In genomic region chr2:168323456-168324058, GRCh38 we compare ENCODE assay signal across 22 cellular contexts.
DNase-seq lines count a peak whose midpoint lies in the region; ATAC-seq and TF ChIP-seq lines count a peak whose summit lies in the region.
"Had no signal": no experiment of that assay in that cellular context is flagged by ENCODE, and none has a peak within 500 bp of the region (broad histone marks: within the 10 kb centered on the region; RNA-seq: fewer than 3 reads in every experiment).

No MANE protein-coding gene starts in this region.

- no peaks in the 10 kb centered on the region for H3K79me2 ChIP-seq in neural cell (replicated peaks; ENCODE audit: insufficient read depth, low read length)
- H3K79me2 ChIP-seq: parathyroid adenoma had no signal

- no peak overlapping the region for H3K27ac ChIP-seq in neural cell (ENCODE audit: low read length)
- H3K27ac ChIP-seq: gastrocnemius medialis, lower lobe of right lung, parathyroid adenoma, thyroid gland had no signal

- no peaks in the 10 kb centered on the region for H3K36me3 Mint-ChIP-seq in activated T-helper 17 cell treated with anti-CD3 and anti-CD28 coated beads, Interleukin-2, amount 50 U/mL, for 72 hours (ENCODE audit: low read depth)
- H3K36me3 Mint-ChIP-seq in effector memory CD8-positive, alpha-beta T cell (ENCODE audit: insufficient read depth) = no peaks in the 10 kb centered on the region
- H3K36me3 Mint-ChIP-seq: CD4-positive, CD25-positive, alpha-beta regulatory T cell had no signal

- no peak for TF ChIP-seq RAD21 in neural cell (conservative IDR thresholded peaks at IDR 0.05)

- no peaks in the 10 kb centered on the region for H3K27me3 ChIP-seq in neural cell (ENCODE audit: insufficient read depth, low read depth, low read length)
- H3K27me3 ChIP-seq: thyroid gland had no signal

- H3K27ac Mint-ChIP-seq in activated T-helper 17 cell treated with anti-CD3 and anti-CD28 coated beads, Interleukin-2, amount 50 U/mL, for 72 hours = no peak overlapping the region
- H3K27ac Mint-ChIP-seq in effector memory CD8-positive, alpha-beta T cell = no peak overlapping the region
- H3K27ac Mint-ChIP-seq: CD4-positive, CD25-positive, alpha-beta regulatory T cell; nephron progenitor cell; stimulated activated naive CD8-positive, alpha-beta T cell treated with anti-CD3 and anti-CD28 coated beads, Interleukin-15, Interleukin-2, amounts not matched to agents 100 ng/mL and 50 ng/mL, for 24 hours had no signal

- no peaks in the 10 kb centered on the region for H3F3A ChIP-seq in neural cell (ENCODE audit: insufficient read depth, low read length, poor library complexity, severe bottlenecking)

- H3K9ac ChIP-seq in neural cell (ENCODE audit: low read length) = no peak overlapping the region
- H3K9ac ChIP-seq: parathyroid adenoma had no signal

- H3K4me2 ChIP-seq in neural cell (ENCODE audit: low read length) = no peak overlapping the region

- peaks cover 37% of the 10 kb centered on the region for H3K27me3 Mint-ChIP-seq in activated T-helper 17 cell treated with anti-CD3 and anti-CD28 coated beads, Interleukin-2, amount 50 U/mL, for 72 hours
- peaks cover 27 to 38% of the 10 kb centered on the region in 2 donors for H3K27me3 Mint-ChIP-seq in effector memory CD8-positive, alpha-beta T cell

- no peaks in the 10 kb centered on the region for H3K9me3 ChIP-seq in neural cell (ENCODE audit: low read length)
- H3K9me3 ChIP-seq: gastrocnemius medialis, lower lobe of right lung, thyroid gland had no signal

- no peaks in the 10 kb centered on the region for H3K9me2 ChIP-seq in neural cell (ENCODE audit: insufficient read depth, low read length)

- no peaks in the 10 kb centered on the region for H3K36me3 ChIP-seq in neural cell (ENCODE audit: insufficient read depth, low read length)
- H3K36me3 ChIP-seq: gastrocnemius medialis, lower lobe of right lung, thyroid gland had no signal

- H2AFZ ChIP-seq in neural cell (ENCODE audit: low read depth, low read length) = no peak overlapping the region
- H2AFZ ChIP-seq: parathyroid adenoma had no signal

- TF ChIP-seq CTCF in neural cell (IDR thresholded peaks at IDR 0.05; ENCODE audit: poor library complexity, severe bottlenecking) = no peak

- H3K4me1 Mint-ChIP-seq in activated T-helper 17 cell treated with anti-CD3 and anti-CD28 coated beads, Interleukin-2, amount 50 U/mL, for 72 hours = peaks cover 6% of the 10 kb centered on the region
- no peaks in the 10 kb centered on the region for H3K4me1 Mint-ChIP-seq in effector memory CD8-positive, alpha-beta T cell (ENCODE audit: low read depth in 2 of 2)

- TF ChIP-seq EP300 in neural cell (conservative IDR thresholded peaks at IDR 0.05; ENCODE audit: poor library complexity, severe bottlenecking) = no peak

- no peaks in the 10 kb centered on the region for H3K9me3 Mint-ChIP-seq in activated T-helper 17 cell treated with anti-CD3 and anti-CD28 coated beads, Interleukin-2, amount 50 U/mL, for 72 hours
- no peaks in the 10 kb centered on the region for H3K9me3 Mint-ChIP-seq in effector memory CD8-positive, alpha-beta T cell
- H3K9me3 Mint-ChIP-seq: stimulated activated naive CD8-positive, alpha-beta T cell treated with anti-CD3 and anti-CD28 coated beads, Interleukin-15, Interleukin-2, amounts not matched to agents 100 ng/mL and 50 ng/mL, for 24 hours had no signal

- no peak overlapping the region for H3K4me3 ChIP-seq in neural cell (ENCODE audit: low read length)
- H3K4me3 ChIP-seq: gastrocnemius medialis, lower lobe of right lung, thyroid gland had no signal

- no peaks in the 10 kb centered on the region for H4K20me1 ChIP-seq in neural cell (ENCODE audit: insufficient read depth)

- no peak overlapping the region for H3K4me3 Mint-ChIP-seq in activated T-helper 17 cell treated with anti-CD3 and anti-CD28 coated beads, Interleukin-2, amount 50 U/mL, for 72 hours
- no peak overlapping the region for H3K4me3 Mint-ChIP-seq in effector memory CD8-positive, alpha-beta T cell
- H3K4me3 Mint-ChIP-seq: CD4-positive, CD25-positive, alpha-beta regulatory T cell; nephron progenitor cell; stimulated activated naive CD8-positive, alpha-beta T cell treated with anti-CD3 and anti-CD28 coated beads, Interleukin-15, Interleukin-2, amounts not matched to agents 100 ng/mL and 50 ng/mL, for 24 hours had no signal

- ATAC-seq in GM19351 (IDR thresholded peaks at IDR 0.05; ENCODE audit: unreplicated experiment) = peak; percentile 48
- peak; percentile 81 for ATAC-seq in activated T-helper 17 cell treated with anti-CD3 and anti-CD28 coated beads, Interleukin-2, amount 50 U/mL, for 72 hours (replicated peaks)
- no peak for ATAC-seq in effector memory CD8-positive, alpha-beta T cell (replicated peaks)
- ATAC-seq: esophagus mucosa, gastrocnemius medialis, lower lobe of right lung, right cardiac atrium had no signal

- peak; percentile 8 for DNase-seq in DMS153 treated with DMSO at 0.1 percent for 48 hours (lab: John Stamatoyannopoulos, UW; ENCODE audit: unreplicated experiment)
- DNase-seq in NCI-H446 (lab: John Stamatoyannopoulos, UW) = no peak
- DNase-seq in ecto neural progenitor cell (ENCODE audit: low spot score) = no peak
- DNase-seq in effector memory CD8-positive, alpha-beta T cell = no peak
- DNase-seq: CD4-positive, CD25-positive, alpha-beta regulatory T cell; gastrocnemius medialis; hypothalamus; KG1; lower lobe of right lung; MM.1S; NCI-H1436; NCI-H226; nephron progenitor cell; OCI-M1; right cardiac atrium; thyroid gland had no signal

TF ChIP-seq in neural cell, 6 proteins besides CTCF, POLR2A, EP300 and RAD21:
- TF ChIP-seq EZH2 (IDR thresholded peaks at IDR 0.05; ENCODE audit: borderline replicate concordance, insufficient read depth, low read length, poor library complexity, severe bottlenecking) (no peak), SMC3 (conservative IDR thresholded peaks at IDR 0.05; ENCODE audit: poor library complexity) (no peak), POLR2AphosphoS5 (IDR thresholded peaks at IDR 0.05) (no peak), REST (IDR thresholded peaks at IDR 0.05; ENCODE audit: borderline replicate concordance) (peak; percentile 35), TAF1 (IDR thresholded peaks at IDR 0.05; ENCODE audit: low read depth) (no peak), MXI1 (conservative IDR thresholded peaks at IDR 0.05; ENCODE audit: poor library complexity, severe bottlenecking) (no peak)
